ENCODE assay signal across 11 cellular contexts in the genomic region with DNA sequence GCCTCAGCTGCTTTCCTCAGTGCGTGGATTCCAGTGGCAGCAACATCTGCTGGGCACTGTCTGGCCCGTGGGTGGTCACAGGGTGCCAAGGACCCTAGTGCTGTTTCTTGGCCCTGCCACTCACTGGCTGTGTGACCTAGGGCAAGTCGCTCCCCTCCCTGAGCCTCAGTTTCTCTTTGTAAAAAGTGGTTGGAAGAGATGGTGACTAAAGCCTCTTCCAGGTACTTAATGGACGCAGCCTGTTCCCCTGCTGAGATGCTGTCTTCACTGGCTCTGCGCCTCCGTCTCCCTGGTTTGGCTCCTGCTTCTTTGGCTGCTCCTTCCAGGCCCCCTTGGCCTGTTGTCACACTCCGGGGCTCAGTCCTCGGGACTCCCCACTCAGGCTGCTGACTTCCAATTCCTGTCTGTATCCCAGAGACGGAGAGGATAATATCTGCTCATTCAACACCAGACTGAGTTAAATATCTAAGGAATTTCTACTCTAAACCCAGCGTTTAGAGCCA. TPM values are rescaled to one million over a fixed set of nuclear protein-coding genes. Genes with fewer than 3 reads are reported as not detected.
DNase-seq lines count a peak whose midpoint lies in the region; ATAC-seq, FAIRE-seq and TF ChIP-seq lines count a peak whose summit lies in the region.
"Had no signal": no experiment of that assay in that cellular context is flagged by ENCODE, and none has a peak within 500 bp of the region (broad histone marks: within the 10 kb centered on the region; RNA-seq: fewer than 3 reads in every experiment).

No MANE protein-coding gene starts in this region.

- TF ChIP-seq POLR2A in esophagus muscularis mucosa (IDR thresholded peaks at IDR 0.05; ENCODE audit: low read depth) = no peak

- H3K9me3 ChIP-seq in SJCRH30 (replicated peaks) (no peaks in the 10 kb centered on the region), esophagus muscularis mucosa (peaks cover 0 to 4% (median 0%) of the 10 kb centered on the region in 4 donors), subcutaneous abdominal adipose tissue (ENCODE audit: control insufficient read depth in 5 of 5, low read length in 5 of 5) (peaks cover 2 to 4% (median 3%) of the 10 kb centered on the region in 5 donors)

- 34% methylated on average over 8 of the region's 10 CpGs for WGBS in esophagus muscularis mucosa

- H3K27ac ChIP-seq in SJCRH30 (peak overlapping the region; percentile 98), esophagus muscularis mucosa (replicated peaks in 1 of 4) (peak overlapping the region; percentile 71 to 87 (median 79)), subcutaneous abdominal adipose tissue (ENCODE audit: low read depth, low read length) (peak overlapping the region; percentile 23)
- H3K27ac ChIP-seq: foreskin keratinocyte had no signal

- no peak for TF ChIP-seq CTCF in esophagus muscularis mucosa (IDR thresholded peaks at IDR 0.05)

- H3K4me3 ChIP-seq in SJCRH30 (peak overlapping the region; percentile 44), esophagus muscularis mucosa (peak overlapping the region in 1 of 4 donors; percentile 4), subcutaneous abdominal adipose tissue (ENCODE audit: low read depth in 1 of 5, low read length in 5 of 5) (no peak overlapping the region)

- ATAC-seq in GM21528 (IDR thresholded peaks at IDR 0.05; ENCODE audit: low FRiP score, unreplicated experiment) = no peak
- ATAC-seq: foreskin keratinocyte had no signal

- H3K36me3 ChIP-seq in SJCRH30 (no peaks in the 10 kb centered on the region), esophagus muscularis mucosa (peaks cover 0 to 8% (median 3%) of the 10 kb centered on the region in 4 donors), subcutaneous abdominal adipose tissue (ENCODE audit: control insufficient read depth in 5 of 5, insufficient read depth in 5 of 5, low read length in 5 of 5) (no peaks in the 10 kb centered on the region)

- FAIRE-seq in GM19239 (lab: Jason Lieb, UNC) = no peak

- no peak for TF ChIP-seq EP300 in esophagus muscularis mucosa (IDR thresholded peaks at IDR 0.05)

- H3K9ac ChIP-seq in subcutaneous abdominal adipose tissue (ENCODE audit: low read length in 5 of 5) = peak overlapping the region in 3 of 5 donors; percentile 1 to 42 (median 16)

- in situ Hi-C loops in KBM-7 (cut with MboI; ENCODE audit: low pct_unique_long_range_greater_than_20kb, low sequenced_read_pairs) = loop anchor here (10.0 kb wide), 1 partner anchor 51 kb away; no protein-coding TSS in a partner anchor

- intact Hi-C loops in esophagus muscularis mucosa (cut with DNase I) = no loop called here

- DNase-seq in SJCRH30 (peak in 1 of 2 experiments; percentile 52), esophagus muscularis mucosa (ENCODE audit: extremely low spot score) (no peak), midbrain (lab: John Stamatoyannopoulos, UW) (peak; percentile 70), GM19239 (ENCODE audit: insufficient read length, low spot score) (no peak), KBM-7 (no peak)
- no peak for DNase-seq in activated CD4-positive, alpha-beta T cell treated with anti-CD3 and anti-CD28 coated beads for 1 hour
- DNase-seq: foreskin keratinocyte, HCEC 1CT, Karpas-422 had no signal

- H3K4me1 ChIP-seq in SJCRH30 (peaks cover 65% of the 10 kb centered on the region), esophagus muscularis mucosa (peaks cover 64 to 70% (median 68%) of the 10 kb centered on the region in 4 donors), subcutaneous abdominal adipose tissue (ENCODE audit: control insufficient read depth in 5 of 5, insufficient read depth in 5 of 5, low read length in 5 of 5) (peaks cover 17 to 71% (median 61%) of the 10 kb centered on the region in 5 donors)

- no peaks in the 10 kb centered on the region for H3K27me3 ChIP-seq in SJCRH30
- H3K27me3 ChIP-seq in esophagus muscularis mucosa = no peaks in the 10 kb centered on the region
- H3K27me3 ChIP-seq in subcutaneous abdominal adipose tissue (ENCODE audit: control insufficient read depth in 5 of 5, insufficient read depth in 4 of 5, low read length in 5 of 5) = no peaks in the 10 kb centered on the region

RNA-seq across cellular contexts. Expression of a gene that starts 42.3 kb away (rescaled TPM):
- total RNA-seq in SJCRH30 (2014; rRNA removed; shearing (Covaris generic)) = 98.9 and 107 TPM in 2 replicates
- total RNA-seq in esophagus muscularis mucosa = 100 to 1,000 TPM in 1 of 4 donors, 10 to 100 TPM in 3; 41.1 to 124 (median 62.5) TPM
- total RNA-seq: foreskin keratinocyte had no signal

Comparison
In these comparisons a context has a peak if more than half of its experiments do, and no peak if none do; other contexts are left out.
1. H3K27ac ChIP-seq: peak in every context shown above with its lines; median percentile 98 in SJCRH30; 79 in esophagus muscularis mucosa; 23 in subcutaneous abdominal adipose tissue.